Comparison of ENCODE assay signal across 17 cellular contexts in genomic region chr10:35204650-35205319, GRCh38.
"Had no signal": no experiment of that assay in that cellular context is flagged by ENCODE, and none has a peak within 500 bp of the region (broad histone marks: within the 10 kb centered on the region; RNA-seq: fewer than 3 reads in every experiment).

No MANE protein-coding gene starts in this region.

- H3K36me3 Mint-ChIP-seq: natural killer cell had no signal

- H3K9me3 Mint-ChIP-seq: activated CD8-positive, alpha-beta T cell treated with anti-CD3 and anti-CD28 coated beads for 36 hours; activated T-cell treated with anti-CD3 and anti-CD28 coated beads, Interleukin-2, amount 50 U/mL, for 72 hours; memory B cell; natural killer cell; stimulated activated effector memory CD8-positive, alpha-beta T cell treated with anti-CD3 and anti-CD28 coated beads, Interleukin-12 subunit alpha, Interleukin-12 subunit beta, amount 100 ng/mL, for 72 hours had no signal

- H3K27ac Mint-ChIP-seq: activated CD8-positive, alpha-beta T cell treated with anti-CD3 and anti-CD28 coated beads for 36 hours; activated T-cell treated with anti-CD3 and anti-CD28 coated beads, Interleukin-2, amount 50 U/mL, for 72 hours; memory B cell; natural killer cell; stimulated activated effector memory CD8-positive, alpha-beta T cell treated with anti-CD3 and anti-CD28 coated beads, Interleukin-12 subunit alpha, Interleukin-12 subunit beta, amount 100 ng/mL, for 72 hours had no signal

- H3K4me3 Mint-ChIP-seq: activated CD8-positive, alpha-beta T cell treated with anti-CD3 and anti-CD28 coated beads for 36 hours; activated T-cell treated with anti-CD3 and anti-CD28 coated beads, Interleukin-2, amount 50 U/mL, for 72 hours; memory B cell; natural killer cell; stimulated activated effector memory CD8-positive, alpha-beta T cell treated with anti-CD3 and anti-CD28 coated beads, Interleukin-12 subunit alpha, Interleukin-12 subunit beta, amount 100 ng/mL, for 72 hours had no signal

- ATAC-seq: activated CD8-positive, alpha-beta T cell treated with anti-CD3 and anti-CD28 coated beads for 36 hours; activated T-cell treated with anti-CD3 and anti-CD28 coated beads, Interleukin-2, amount 50 U/mL, for 72 hours; left ventricle myocardium superior; natural killer cell; stimulated activated effector memory CD8-positive, alpha-beta T cell treated with anti-CD3 and anti-CD28 coated beads, Interleukin-12 subunit alpha, Interleukin-12 subunit beta, amount 100 ng/mL, for 72 hours had no signal

- H3K27me3 Mint-ChIP-seq: activated CD8-positive, alpha-beta T cell treated with anti-CD3 and anti-CD28 coated beads for 36 hours; memory B cell had no signal

- DNase-seq: activated CD4-positive, alpha-beta T cell treated with anti-CD3 and anti-CD28 coated beads for 1 hour; activated CD8-positive, alpha-beta memory T cell treated with anti-CD3 and anti-CD28 coated beads, Interleukin-2, amount 50 U/mL, for 4 hours; activated CD8-positive, alpha-beta T cell treated with anti-CD3 and anti-CD28 coated beads for 36 hours; activated naive CD4-positive, alpha-beta T cell; activated T-cell treated with anti-CD3 and anti-CD28 coated beads, Interleukin-2, amount 50 U/mL, for 72 hours; caudate nucleus; left ventricle myocardium superior; natural killer cell; posterior cingulate gyrus; retina; stimulated activated CD4-positive, alpha-beta T cell treated with anti-CD3 and anti-CD28 coated beads, Interleukin-12 subunit alpha, Interleukin-12 subunit beta, amount 100 ng/mL, for 4 hours; stimulated activated CD4-positive, alpha-beta T cell treated with anti-CD3 and anti-CD28 coated beads, Interleukin-2, amount 100 ng/mL, for 24 hours had no signal

- FAIRE-seq: colon had no signal

- H3K27ac ChIP-seq: esophagus muscularis mucosa, VCaP had no signal

- H3K4me3 ChIP-seq: esophagus muscularis mucosa had no signal

- H3K9me3 ChIP-seq: esophagus muscularis mucosa had no signal
